ENCODE assay signal across 8 cellular contexts in the genomic region with DNA sequence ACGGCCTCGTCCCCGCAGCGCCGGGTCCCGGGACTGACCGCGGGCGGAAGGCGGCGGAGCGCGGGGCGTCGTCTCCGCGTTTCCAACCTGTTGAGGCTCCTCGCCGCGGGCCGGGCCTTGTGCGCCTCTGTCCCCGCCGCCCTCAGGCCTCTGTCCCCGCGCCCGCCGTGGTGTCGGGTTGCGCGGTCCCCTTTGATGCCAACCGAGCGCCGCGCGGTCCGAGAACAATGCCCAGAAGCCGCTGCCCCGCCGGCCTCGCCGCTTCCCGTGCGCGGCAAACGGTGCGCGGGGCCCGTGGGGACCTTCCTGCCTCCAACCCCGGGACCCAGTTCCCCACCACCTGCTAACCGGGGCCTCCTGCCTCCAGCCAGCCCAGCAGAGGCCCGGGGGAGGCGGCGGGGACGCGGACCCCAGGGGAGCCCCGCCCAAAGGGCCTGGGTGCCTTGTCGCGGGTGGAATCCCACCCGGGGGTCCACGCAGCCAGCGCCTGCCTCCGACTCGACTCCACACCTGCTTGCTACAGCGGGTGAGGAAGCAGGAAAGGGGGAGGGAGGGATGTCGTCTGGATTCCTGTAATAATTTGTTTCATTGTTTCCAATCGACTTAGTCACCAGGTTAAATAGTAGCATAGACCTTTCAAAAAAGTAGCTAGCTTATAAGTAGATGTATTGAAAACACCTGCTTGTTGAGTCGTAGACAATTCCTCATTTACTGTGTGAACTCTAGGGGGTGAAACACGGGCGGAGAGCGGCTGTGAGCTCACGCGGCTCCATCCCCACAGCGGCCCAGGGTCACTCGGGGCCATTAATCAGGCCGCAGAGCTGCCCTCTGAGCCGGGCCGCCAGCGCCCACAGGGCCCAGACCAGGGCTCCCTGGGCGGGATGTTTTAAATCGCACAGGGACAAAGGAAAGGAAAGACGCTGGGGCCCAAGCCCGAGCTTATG. TPM values are rescaled to one million over a fixed set of nuclear protein-coding genes. Genes with fewer than 3 reads are reported as not detected.
A peak's percentile ranks its signal among the peaks of the same experiment; 100 is the strongest.
DNase-seq lines count a peak whose midpoint lies in the region; TF ChIP-seq lines count a peak whose summit lies in the region.

No MANE protein-coding gene starts in this region.

- POLR2A ChIA-PET in AG04450 (lab: Yijun Ruan, JAX) = interaction anchor here (1.4 kb wide), 2 partner anchors 112 to 469 kb away, joined by 3 read pairs; no protein-coding TSS in a partner anchor

- H3K4me1 ChIP-seq in muscle layer of duodenum (ENCODE audit: control insufficient read depth in 1 of 2, insufficient read depth in 2 of 2, low read length in 2 of 2) = peaks cover 0 to 24% of the 10 kb centered on the region in 2 donors
- H3K4me1 ChIP-seq in urinary bladder (ENCODE audit: insufficient read depth) = no peaks in the 10 kb centered on the region

- no peak overlapping the region for H3K27ac ChIP-seq in AG04450 (ENCODE audit: low read depth, low read length)
- H3K27ac ChIP-seq in dorsolateral prefrontal cortex = peak overlapping the region in 34 of 59 donors; percentile 0 to 81 (median 58)
- H3K27ac ChIP-seq in muscle layer of duodenum (ENCODE audit: low read length) = peak overlapping the region; percentile 36
- peak overlapping the region; percentile 33 for H3K27ac ChIP-seq in urinary bladder (ENCODE audit: low read depth)

- intact Hi-C loops in dorsolateral prefrontal cortex (cut with DNase I) = no loop called here

- TF ChIP-seq CTCF in AG04450 (IDR thresholded peaks at IDR 0.05; ENCODE audit: low read depth, low read length) (no peak), dorsolateral prefrontal cortex (IDR thresholded peaks at IDR 0.05 in 54 of 56, conservative IDR thresholded peaks at IDR 0.05 in 2 of 56; ENCODE audit: low read depth in 1 of 56, partially characterized antibody in 56 of 56) (no peak)

- 25% methylated on average over 83 of the region's 83 CpGs for WGBS in urinary bladder

- H3K4me3 ChIP-seq in AG04450 (ENCODE audit: low read depth, low read length) (peak overlapping the region; percentile 62), dorsolateral prefrontal cortex (peak overlapping the region; percentile 10 to 67 (median 47)), muscle layer of duodenum (ENCODE audit: low read depth in 1 of 2, low read length in 2 of 2) (peak overlapping the region; percentile 42 to 63), urinary bladder (ENCODE audit: low read depth, low read length) (peak overlapping the region; percentile 65)

- no peaks in the 10 kb centered on the region for H3K36me3 ChIP-seq in muscle layer of duodenum (ENCODE audit: control insufficient read depth in 1 of 2, insufficient read depth in 2 of 2, low read length in 2 of 2)
- H3K36me3 ChIP-seq in urinary bladder (ENCODE audit: insufficient read depth) = no peaks in the 10 kb centered on the region

- H3K27me3 ChIP-seq in AG04450 (ENCODE audit: control insufficient read depth, insufficient read depth, low read length) (no peaks in the 10 kb centered on the region), dorsolateral prefrontal cortex (peaks cover 0 to 42% (median 17%) of the 10 kb centered on the region in 45 donors), muscle layer of duodenum (ENCODE audit: low read depth, low read length) (no peaks in the 10 kb centered on the region)

- peaks cover 9% of the 10 kb centered on the region for H3K9me3 ChIP-seq in AG04450 (ENCODE audit: control insufficient read depth, insufficient read depth, low read length)
- peaks cover 0 to 2% of the 10 kb centered on the region in 2 donors for H3K9me3 ChIP-seq in muscle layer of duodenum (ENCODE audit: control insufficient read depth in 1 of 2, low read length in 2 of 2)

- CTCF ChIA-PET in AG04450 (lab: Charles Lee) = no interaction called here

- DNase-seq in AG04450 (ENCODE audit: low read depth, low spot score) (no peak), NCI-H1105 (lab: John Stamatoyannopoulos, UW) (peak; percentile 15), dorsolateral prefrontal cortex (no peak), HuH-7 (ENCODE audit: low spot score) (no peak), NCI-H1930 (lab: John Stamatoyannopoulos, UW) (no peak)
- no peak for DNase-seq in NK-92 treated with Interleukin-12 subunit alpha and Interleukin-12 subunit beta, amount 100 ng/mL, for 24 hours (lab: John Stamatoyannopoulos, UW)

RNA-seq across cellular contexts. Expression of gene COL18A1, which starts 1.1 kb away (rescaled TPM):
- polyA plus RNA-seq in AG04450 (2011; rRNA removed) (25.3 and 37.0 TPM in 2 replicates), urinary bladder (111 TPM)
- polyA minus RNA-seq in AG04450 (2011; rRNA and poly(A)+ RNA removed) = 7.7 and 9.1 TPM in 2 replicates
- total RNA-seq in dorsolateral prefrontal cortex (10 to 100 TPM in 118 of 120 experiments, 1 to 10 TPM in 2; 9.3 to 67.9 (median 18.9) TPM), urinary bladder (60.7 TPM)
